In the genomic region with DNA sequence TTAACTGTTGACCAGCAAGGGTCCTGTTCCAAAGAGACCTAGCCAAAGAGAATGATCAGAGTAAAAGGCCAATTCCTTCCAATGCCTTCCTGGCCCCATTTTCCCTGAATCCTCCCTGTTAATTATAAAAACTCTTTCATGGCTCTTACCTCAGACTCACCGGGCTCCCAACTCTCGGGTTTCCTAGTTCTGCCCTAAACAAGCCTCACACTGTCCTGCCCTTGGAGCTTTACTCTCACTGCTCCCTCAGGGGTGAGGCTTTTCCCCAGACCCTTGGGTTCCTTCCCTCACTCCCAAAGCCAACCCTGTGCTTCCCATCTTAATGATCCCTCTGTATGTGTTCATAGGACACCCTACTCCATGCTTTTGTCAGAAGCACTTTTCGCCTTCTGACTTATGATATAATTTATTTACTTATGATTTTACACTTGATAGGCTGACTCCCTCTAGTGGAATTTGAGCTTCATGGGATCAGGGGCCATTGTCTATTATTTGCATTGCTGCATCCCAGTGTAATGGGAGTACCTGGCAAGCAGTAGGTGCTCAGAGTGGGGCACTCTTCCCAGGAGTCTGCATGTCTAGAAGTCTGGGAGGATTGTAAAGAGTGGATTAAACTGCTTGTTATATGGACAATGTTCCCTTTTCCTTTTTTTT, we compare ENCODE assay signal across 13 cellular contexts. TPM values are rescaled to one million over a fixed set of nuclear protein-coding genes. Genes with fewer than 3 reads are reported as not detected.
DNase-seq lines count a peak whose midpoint lies in the region; ATAC-seq and TF ChIP-seq lines count a peak whose summit lies in the region.
"Had no signal": no experiment of that assay in that cellular context is flagged by ENCODE, and none has a peak within 500 bp of the region (broad histone marks: within the 10 kb centered on the region; RNA-seq: fewer than 3 reads in every experiment).

No MANE protein-coding gene starts in this region.

- in situ Hi-C loops in Caki2 (cut with HindIII; ENCODE audit: low pct_unique_long_range_greater_than_20kb, low sequenced_read_pairs) (no loop called here), brain microvascular endothelial cell (cut with HindIII; ENCODE audit: low pct_ligation_motif_present, low sequenced_read_pairs) (no loop called here)

- ATAC-seq in right lobe of liver (peak; percentile 31 to 77 (median 58)), HG03039 (IDR thresholded peaks at IDR 0.05; ENCODE audit: unreplicated experiment) (no peak)
- ATAC-seq: T-cell had no signal

- peak; percentile 39 for DNase-seq in Caki2 (ENCODE audit: low read depth)
- DNase-seq in LoVo (ENCODE audit: low spot score), result peak; percentile 11
- DNase-seq in brain microvascular endothelial cell, result peak; percentile 26
- no peak for DNase-seq in right lobe of liver
- no peak for DNase-seq in NOMO-1 treated with dmso at 0.1 percent for 144 hours (lab: John Stamatoyannopoulos, UW; ENCODE audit: unreplicated experiment)
- no peak for DNase-seq in NCI-H2196 treated with DMSO at 0.1 percent for 48 hours (lab: John Stamatoyannopoulos, UW; ENCODE audit: unreplicated experiment)
- DNase-seq in NCI-H510A treated with DMSO at 0.1 percent for 48 hours (lab: John Stamatoyannopoulos, UW), result no peak
- DNase-seq: activated CD8-positive, alpha-beta memory T cell treated with anti-CD3 and anti-CD28 coated beads, Interleukin-2, amount 50 U/mL, for 4 hours; Calu3; cortex of kidney; NCI-H2107; T-cell had no signal

- no peaks in the 10 kb centered on the region for H3K36me3 ChIP-seq in brain microvascular endothelial cell (replicated peaks)
- H3K36me3 ChIP-seq in right lobe of liver, result no peaks in the 10 kb centered on the region

- intact Hi-C loops in right lobe of liver (cut with DNase I), result no loop called here

- no peaks in the 10 kb centered on the region for H3K27me3 ChIP-seq in brain microvascular endothelial cell (replicated peaks)
- no peaks in the 10 kb centered on the region for H3K27me3 ChIP-seq in right lobe of liver

- H3K4me3 ChIP-seq in brain microvascular endothelial cell (ENCODE audit: low read depth, low read length) (no peak overlapping the region), right lobe of liver (no peak overlapping the region)

- no peak overlapping the region for H3K27ac ChIP-seq in brain microvascular endothelial cell
- no peak overlapping the region for H3K27ac ChIP-seq in right lobe of liver

- no peaks in the 10 kb centered on the region for H3K4me1 ChIP-seq in right lobe of liver

- 29% methylated on average over 2 of the region's 3 CpGs for WGBS in right lobe of liver (ENCODE audit: insufficient coverage, low coverage, low lambda C conversion rate, missing lambda C conversion rate)

- TF ChIP-seq POLR2A in right lobe of liver (IDR thresholded peaks at IDR 0.05), result no peak

- TF ChIP-seq CTCF in brain microvascular endothelial cell (IDR thresholded peaks at IDR 0.05; ENCODE audit: low read depth, low read length, missing control alignments) (peak; percentile 62), right lobe of liver (IDR thresholded peaks at IDR 0.05) (peak; percentile 24 to 31 (median 28))

- H3K9me3 ChIP-seq in right lobe of liver, result no peaks in the 10 kb centered on the region

RNA-seq across cellular contexts. Expression of gene ZNG1B, which starts 29.9 kb away (rescaled TPM):
- total RNA-seq in Caki2 (2014; rRNA removed; shearing (Covaris generic); ENCODE audit: low replicate concordance), result 16.4 and 29.1 TPM in 2 replicates
- total RNA-seq in right lobe of liver, result 10 to 100 TPM; 10.8 to 16.4 (median 13.3) TPM

Comparison
In these comparisons a context has a peak if more than half of its experiments do, and no peak if none do; other contexts are left out.
1. DNase-seq: peak in Caki2 (single experiment), LoVo (single experiment) and brain microvascular endothelial cell (single experiment); none in right lobe of liver (0 of 3), NOMO-1 treated with dmso at 0.1 percent for 144 hours (single experiment), NCI-H2196 treated with DMSO at 0.1 percent for 48 hours (single experiment) and NCI-H510A treated with DMSO at 0.1 percent for 48 hours (single experiment).